Comparison of ENCODE assay signal across 10 cellular contexts in genomic region chr5:109692852-109693251, GRCh38. TPM values are rescaled to one million over a fixed set of nuclear protein-coding genes. Genes with fewer than 3 reads are reported as not detected.
DNase-seq lines count a peak whose midpoint lies in the region; ATAC-seq and TF ChIP-seq lines count a peak whose summit lies in the region.
"Had no signal": no experiment of that assay in that cellular context is flagged by ENCODE, and none has a peak within 500 bp of the region (broad histone marks: within the 10 kb centered on the region; RNA-seq: fewer than 3 reads in every experiment).

No MANE protein-coding gene starts in this region.

- no peak overlapping the region for H3K27ac ChIP-seq in uterus

- TF ChIP-seq CTCF in type B pancreatic cell (conservative IDR thresholded peaks at IDR 0.05) (no peak), uterus (IDR thresholded peaks at IDR 0.05) (no peak)

- CTCF ChIA-PET in activated naive CD4-positive, alpha-beta T cell treated with anti-CD3 and anti-CD28 coated beads, Interleukin-2, amount 10 ng/mL, durations not matched to agents 7 days and 5 days (lab: Charles Lee) = interaction anchor here (1.2 to 1.4 kb wide), 2 partner anchors 229 to 361 kb away, joined by 4 read pairs; no protein-coding TSS in a partner anchor

- H3K9me3 Mint-ChIP-seq in activated naive CD4-positive, alpha-beta T cell treated with anti-CD3 and anti-CD28 coated beads, Interleukin-2, amount 10 ng/mL, durations not matched to agents 7 days and 5 days = peaks cover 9% of the 10 kb centered on the region
- no peaks in the 10 kb centered on the region for H3K9me3 Mint-ChIP-seq in activated naive CD8-positive, alpha-beta T cell (ENCODE audit: low read depth)
- H3K9me3 Mint-ChIP-seq in memory B cell = no peaks in the 10 kb centered on the region
- no peaks in the 10 kb centered on the region for H3K9me3 Mint-ChIP-seq in type B pancreatic cell

- no peaks in the 10 kb centered on the region for H3K27me3 ChIP-seq in uterus

- no peaks in the 10 kb centered on the region for H3K4me1 ChIP-seq in uterus

- peaks cover 30% of the 10 kb centered on the region for H3K36me3 Mint-ChIP-seq in activated naive CD4-positive, alpha-beta T cell treated with anti-CD3 and anti-CD28 coated beads, Interleukin-2, amount 10 ng/mL, durations not matched to agents 7 days and 5 days
- peaks cover 3% of the 10 kb centered on the region for H3K36me3 Mint-ChIP-seq in activated naive CD8-positive, alpha-beta T cell
- H3K36me3 Mint-ChIP-seq in memory B cell (no peaks in the 10 kb centered on the region), type B pancreatic cell (peaks cover 4% of the 10 kb centered on the region)

- no peaks in the 10 kb centered on the region for H3K9me3 ChIP-seq in uterus

- peaks cover 72% of the 10 kb centered on the region for H3K4me1 Mint-ChIP-seq in activated naive CD4-positive, alpha-beta T cell treated with anti-CD3 and anti-CD28 coated beads, Interleukin-2, amount 10 ng/mL, durations not matched to agents 7 days and 5 days
- H3K4me1 Mint-ChIP-seq in activated naive CD8-positive, alpha-beta T cell (ENCODE audit: low read depth) = peaks cover 69% of the 10 kb centered on the region
- H3K4me1 Mint-ChIP-seq in memory B cell (peaks cover 52% of the 10 kb centered on the region), type B pancreatic cell (ENCODE audit: unreplicated experiment) (peaks cover 62% of the 10 kb centered on the region)

- H3K4me3 ChIP-seq in uterus = no peak overlapping the region

- no peaks in the 10 kb centered on the region for H3K27me3 Mint-ChIP-seq in activated naive CD4-positive, alpha-beta T cell treated with anti-CD3 and anti-CD28 coated beads, Interleukin-2, amount 10 ng/mL, durations not matched to agents 7 days and 5 days
- H3K27me3 Mint-ChIP-seq in activated naive CD8-positive, alpha-beta T cell = no peaks in the 10 kb centered on the region
- no peaks in the 10 kb centered on the region for H3K27me3 Mint-ChIP-seq in memory B cell
- no peaks in the 10 kb centered on the region for H3K27me3 Mint-ChIP-seq in type B pancreatic cell

- intact Hi-C loops in uterus (cut with DNase I; ENCODE audit: low total_unique reads) = no loop called here

- ATAC-seq in memory B cell (ENCODE audit: low read depth) (no peak), HG03439 (IDR thresholded peaks at IDR 0.05; ENCODE audit: unreplicated experiment) (no peak)

- H3K27ac Mint-ChIP-seq in activated naive CD4-positive, alpha-beta T cell treated with anti-CD3 and anti-CD28 coated beads, Interleukin-2, amount 10 ng/mL, durations not matched to agents 7 days and 5 days = peak overlapping the region; percentile 63
- H3K27ac Mint-ChIP-seq in activated naive CD8-positive, alpha-beta T cell = peak overlapping the region; percentile 75
- H3K27ac Mint-ChIP-seq in memory B cell (peak overlapping the region; percentile 92), type B pancreatic cell (no peak overlapping the region)

- H3K36me3 ChIP-seq in uterus = no peaks in the 10 kb centered on the region

- no peak for DNase-seq in activated naive CD4-positive, alpha-beta T cell treated with anti-CD3 and anti-CD28 coated beads, Interleukin-2, amount 10 ng/mL, durations not matched to agents 7 days and 5 days
- DNase-seq in activated naive CD4-positive, alpha-beta T cell treated with Interleukin-2 at 50 U/mL for 16 hours = no peak
- no peak for DNase-seq in memory B cell (ENCODE audit: low spot score in 2 of 2)
- no peak for DNase-seq in type B pancreatic cell (ENCODE audit: extremely low spot score, unreplicated experiment)
- no peak for DNase-seq in NCI-H2107 treated with DMSO at 0.1 percent for 48 hours (lab: John Stamatoyannopoulos, UW; ENCODE audit: unreplicated experiment)
- DNase-seq in uterus = no peak
- DNase-seq: AML-193, NCI-H748 treated with DMSO at 0.1 percent for 48 hours had no signal

- H3K4me3 Mint-ChIP-seq in activated naive CD4-positive, alpha-beta T cell treated with anti-CD3 and anti-CD28 coated beads, Interleukin-2, amount 10 ng/mL, durations not matched to agents 7 days and 5 days = peak overlapping the region; percentile 88
- H3K4me3 Mint-ChIP-seq in activated naive CD8-positive, alpha-beta T cell = peak overlapping the region; percentile 93
- H3K4me3 Mint-ChIP-seq in memory B cell (peak overlapping the region; percentile 88), type B pancreatic cell (peak overlapping the region; percentile 93)

- TF ChIP-seq POLR2A in uterus (IDR thresholded peaks at IDR 0.05) = no peak

RNA-seq across cellular contexts. Expression of gene MAN2A1, which starts 3.1 kb away (rescaled TPM):
- total RNA-seq in type B pancreatic cell (ENCODE audit: low replicate concordance) (47.9 and 62.8 TPM in 2 replicates), uterus (100 to 1,000 TPM in 1 of 4 donors, 10 to 100 TPM in 3; 22.8 to 109 (median 40.6) TPM)
